ENCODE assay signal across 16 cellular contexts in genomic region chr7:16951483-16952080, GRCh38.
DNase-seq lines count a peak whose midpoint lies in the region; ATAC-seq and TF ChIP-seq lines count a peak whose summit lies in the region.
"Had no signal": no experiment of that assay in that cellular context is flagged by ENCODE, and none has a peak within 500 bp of the region (broad histone marks: within the 10 kb centered on the region; RNA-seq: fewer than 3 reads in every experiment).

No MANE protein-coding gene starts in this region.

- no peaks in the 10 kb centered on the region for H3K4me1 ChIP-seq in left lung
- H3K4me1 ChIP-seq: A549 had no signal

- TF ChIP-seq CTCF in left lung (IDR thresholded peaks at IDR 0.05): no peak

- peaks cover 7% of the 10 kb centered on the region for H3K4me1 Mint-ChIP-seq in activated T-cell treated with anti-CD3 and anti-CD28 coated beads, Interleukin-2, amount 50 U/mL, for 72 hours (ENCODE audit: low read depth)

- H3K27ac ChIP-seq in left lung: no peak overlapping the region
- H3K27ac ChIP-seq: A549, psoas muscle, thoracic aorta had no signal

- ATAC-seq in activated T-cell treated with anti-CD3 and anti-CD28 coated beads, Interleukin-2, amount 50 U/mL, for 72 hours (replicated peaks in 1 of 2): peak; percentile 27 to 63
- peak; percentile 50 for ATAC-seq in left lung
- no peak for ATAC-seq in GM21381 (IDR thresholded peaks at IDR 0.05; ENCODE audit: unreplicated experiment)
- ATAC-seq in GM18868 (IDR thresholded peaks at IDR 0.05; ENCODE audit: unreplicated experiment): no peak
- ATAC-seq: A549, psoas muscle had no signal

- H3K9me3 Mint-ChIP-seq in activated T-cell treated with anti-CD3 and anti-CD28 coated beads, Interleukin-2, amount 50 U/mL, for 72 hours: peaks cover 6 to 14% of the 10 kb centered on the region in 2 donors

- H3K36me3 ChIP-seq in left lung: no peaks in the 10 kb centered on the region
- H3K36me3 ChIP-seq: thoracic aorta had no signal

- H3K27ac Mint-ChIP-seq in activated T-cell treated with anti-CD3 and anti-CD28 coated beads, Interleukin-2, amount 50 U/mL, for 72 hours: no peak overlapping the region

- H3K4me3 ChIP-seq in left lung: no peak overlapping the region
- H3K4me3 ChIP-seq: A549, psoas muscle, thoracic aorta had no signal

- no peaks in the 10 kb centered on the region for H3K27me3 ChIP-seq in left lung

- DNase-seq in activated T-cell treated with anti-CD3 and anti-CD28 coated beads, Interleukin-2, amount 50 U/mL, for 72 hours: no peak
- DNase-seq in activated T-cell treated with anti-CD3 and anti-CD28 coated beads, Interleukin-2, amount 50 U/mL, for 48 hours: no peak
- DNase-seq in amniotic epithelial cell (ENCODE audit: low read depth): peak; percentile 24
- no peak for DNase-seq in left lung
- DNase-seq in stromal cell of bone marrow (ENCODE audit: low read depth): peak; percentile 25
- DNase-seq in SHP77 treated with DMSO at 0.1 percent for 48 hours (lab: John Stamatoyannopoulos, UW): no peak
- DNase-seq: activated CD8-positive, alpha-beta memory T cell treated with anti-CD3 and anti-CD28 coated beads for 24 hours; activated gamma-delta T cell treated with Interleukin-2 at 50 U/mL for 16 hours; effector memory CD4-positive, alpha-beta T cell; psoas muscle; stimulated activated CD4-positive, alpha-beta T cell treated with anti-CD3 and anti-CD28 coated beads, Interleukin-1b, Interleukin-23, amount 100 ng/mL, for 48 hours had no signal

- no peak overlapping the region for H3K4me3 Mint-ChIP-seq in activated T-cell treated with anti-CD3 and anti-CD28 coated beads, Interleukin-2, amount 50 U/mL, for 72 hours

- peaks cover 0 to 18% of the 10 kb centered on the region in 2 donors for H3K9me3 ChIP-seq in left lung
- H3K9me3 ChIP-seq: psoas muscle had no signal

- no peaks in the 10 kb centered on the region for H3K27me3 Mint-ChIP-seq in activated T-cell treated with anti-CD3 and anti-CD28 coated beads, Interleukin-2, amount 50 U/mL, for 72 hours (ENCODE audit: low read depth)
- H3K27me3 Mint-ChIP-seq: brain had no signal

- H3K36me3 Mint-ChIP-seq in activated T-cell treated with anti-CD3 and anti-CD28 coated beads, Interleukin-2, amount 50 U/mL, for 72 hours (ENCODE audit: insufficient read depth in 2 of 2): peaks cover 10 to 17% of the 10 kb centered on the region in 2 donors

- intact Hi-C loops in left lung (cut with DNase I): no loop called here

Comparison
In these comparisons a context has a peak if more than half of its experiments do, and no peak if none do; other contexts are left out.
1. ATAC-seq: peak in activated T-cell treated with anti-CD3 and anti-CD28 coated beads, Interleukin-2, amount 50 U/mL, for 72 hours (2 of 2) and left lung (single experiment); none in GM21381 (single experiment) and GM18868 (single experiment).
2. DNase-seq: peak in amniotic epithelial cell (single experiment) and stromal cell of bone marrow (single experiment); none in activated T-cell treated with anti-CD3 and anti-CD28 coated beads, Interleukin-2, amount 50 U/mL, for 72 hours (0 of 2), activated T-cell treated with anti-CD3 and anti-CD28 coated beads, Interleukin-2, amount 50 U/mL, for 48 hours (0 of 2), left lung (0 of 2) and SHP77 treated with DMSO at 0.1 percent for 48 hours (single experiment).